Comparison of ENCODE assay signal across 8 cellular contexts in the genomic region with DNA sequence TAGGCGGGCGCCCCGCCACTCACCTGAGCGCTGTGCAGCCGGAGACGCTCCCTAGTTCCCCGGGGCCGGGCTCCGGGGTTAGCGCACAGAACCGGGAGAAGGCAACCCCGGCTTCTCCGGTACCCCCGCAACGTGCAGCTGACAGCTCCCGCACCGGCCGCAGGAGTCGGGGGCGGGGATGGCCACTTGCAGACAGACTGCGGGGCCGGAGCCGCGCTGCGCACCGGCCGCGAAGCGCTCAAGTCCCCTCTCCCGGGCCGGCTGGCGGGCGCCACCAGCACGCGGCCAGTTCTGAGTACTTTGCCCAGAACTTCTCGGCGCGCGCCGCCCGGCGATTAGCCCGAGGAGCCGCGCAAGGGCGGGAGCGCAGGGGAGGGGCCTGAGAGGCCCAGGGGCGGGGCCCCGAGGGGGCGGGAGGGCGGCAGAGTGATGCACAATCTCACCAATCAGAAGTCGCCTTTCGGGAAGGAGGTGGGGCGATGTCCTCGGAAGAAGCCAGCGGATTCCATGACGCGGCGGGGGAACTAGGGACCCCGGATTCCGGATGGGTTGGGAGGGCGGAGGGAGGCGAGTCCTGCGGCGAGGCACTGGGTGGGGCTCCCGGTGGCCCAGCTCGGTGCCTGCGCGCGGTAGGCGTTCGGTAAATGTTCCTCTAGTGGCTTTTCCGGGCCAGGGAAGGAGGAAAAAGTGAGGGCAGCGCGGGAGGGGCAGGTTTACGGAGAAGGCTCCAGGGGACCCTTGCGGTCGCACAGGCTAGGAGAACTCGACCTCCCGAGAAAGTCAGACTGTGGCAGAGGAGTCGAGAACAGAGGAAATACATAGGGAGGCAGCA. TPM values are rescaled to one million over a fixed set of nuclear protein-coding genes. Genes with fewer than 3 reads are reported as not detected.
DNase-seq lines count a peak whose midpoint lies in the region; ATAC-seq, FAIRE-seq and TF ChIP-seq lines count a peak whose summit lies in the region.

A gene with protein sequence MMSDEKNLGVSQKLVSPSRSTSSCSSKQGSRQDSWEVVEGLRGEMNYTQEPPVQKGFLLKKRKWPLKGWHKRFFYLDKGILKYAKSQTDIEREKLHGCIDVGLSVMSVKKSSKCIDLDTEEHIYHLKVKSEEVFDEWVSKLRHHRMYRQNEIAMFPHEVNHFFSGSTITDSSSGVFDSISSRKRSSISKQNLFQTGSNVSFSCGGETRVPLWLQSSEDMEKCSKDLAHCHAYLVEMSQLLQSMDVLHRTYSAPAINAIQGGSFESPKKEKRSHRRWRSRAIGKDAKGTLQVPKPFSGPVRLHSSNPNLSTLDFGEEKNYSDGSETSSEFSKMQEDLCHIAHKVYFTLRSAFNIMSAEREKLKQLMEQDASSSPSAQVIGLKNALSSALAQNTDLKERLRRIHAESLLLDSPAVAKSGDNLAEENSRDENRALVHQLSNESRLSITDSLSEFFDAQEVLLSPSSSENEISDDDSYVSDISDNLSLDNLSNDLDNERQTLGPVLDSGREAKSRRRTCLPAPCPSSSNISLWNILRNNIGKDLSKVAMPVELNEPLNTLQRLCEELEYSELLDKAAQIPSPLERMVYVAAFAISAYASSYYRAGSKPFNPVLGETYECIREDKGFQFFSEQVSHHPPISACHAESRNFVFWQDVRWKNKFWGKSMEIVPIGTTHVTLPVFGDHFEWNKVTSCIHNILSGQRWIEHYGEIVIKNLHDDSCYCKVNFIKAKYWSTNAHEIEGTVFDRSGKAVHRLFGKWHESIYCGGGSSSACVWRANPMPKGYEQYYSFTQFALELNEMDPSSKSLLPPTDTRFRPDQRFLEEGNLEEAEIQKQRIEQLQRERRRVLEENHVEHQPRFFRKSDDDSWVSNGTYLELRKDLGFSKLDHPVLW (minus strand): TSS at position 316 of the 832 bp plus-strand sequence. CDS start 87,706 bp downstream, outside the sequence.

- H3K36me3 Mint-ChIP-seq in activated CD4-positive, alpha-beta T cell treated with anti-CD3 and anti-CD28 coated beads, Interleukin-2, amount 10 ng/mL, durations not matched to agents 7 days and 5 days (ENCODE audit: low read depth) = peaks cover 27% of the 10 kb centered on the region

- in situ Hi-C loops in HepG2 (cut with HindIII; ENCODE audit: extremely low pct_ligation_motif_present, low pct_unique_long_range_greater_than_20kb) = loop anchor here (5.0 kb wide), 2 partner anchors 87 to 163 kb away; no protein-coding TSS in a partner anchor

- POLR2A ChIA-PET in BJ (lab: Charles Lee) (interaction anchor here (0.6 to 0.7 kb wide), 2 partner anchors 48 to 160 kb away, joined by 3 read pairs; no protein-coding TSS in a partner anchor), HepG2 (lab: Yijun Ruan, JAX) (interaction anchor here (0.8 to 2.9 kb wide), 10 partner anchors 9 to 160 kb away, joined by 3 to 16 read pairs (median 4); partner anchors contain the start of gene CYCS)
- POLR2A ChIA-PET in activated CD4-positive, alpha-beta T cell treated with anti-CD3 and anti-CD28 coated beads, Interleukin-2, amount 10 ng/mL, durations not matched to agents 7 days and 5 days (lab: Charles Lee) = interaction anchor here (0.9 to 1.6 kb wide), 3 partner anchors 68 to 102 kb away, joined by 4 to 9 read pairs (median 6); no protein-coding TSS in a partner anchor

- peak; percentile 71 for DNase-seq in BJ (ENCODE audit: low read depth)
- DNase-seq in GM19239 (ENCODE audit: insufficient read length, low spot score) = peak; percentile 45
- DNase-seq in NCI-H524 treated with DMSO at 0.1 percent for 48 hours (lab: John Stamatoyannopoulos, UW) = peak; percentile 38
- peak; percentile 94 for DNase-seq in activated CD4-positive, alpha-beta T cell treated with anti-CD3 and anti-CD28 coated beads, Interleukin-2, amount 10 ng/mL, durations not matched to agents 7 days and 5 days
- peak; percentile 97 for DNase-seq in dedifferentiated amniotic fluid mesenchymal stem cell (ENCODE audit: extremely low spot score)
- peak; percentile 91 for DNase-seq in HepG2 (ENCODE audit: low spot score)
- DNase-seq in stimulated activated CD4-positive, alpha-beta T cell treated with anti-CD3 and anti-CD28 coated beads, Interleukin-2, amount 100 ng/mL, for 48 hours = peak; percentile 92 to 96

- no TSS peak for BruUV-seq in HepG2 (replicated peaks; lab: Mats Ljungman, UMichigan)

- no peaks in the 10 kb centered on the region for H3K9me3 Mint-ChIP-seq in activated CD4-positive, alpha-beta T cell treated with anti-CD3 and anti-CD28 coated beads, Interleukin-2, amount 10 ng/mL, durations not matched to agents 7 days and 5 days

- H3K79me2 ChIP-seq in HepG2 (ENCODE audit: insufficient read depth, low read length) = peaks cover 42% of the 10 kb centered on the region

- peak within 1 kb of the TSS; percentile 92 for H3K4me3 Mint-ChIP-seq in activated CD4-positive, alpha-beta T cell treated with anti-CD3 and anti-CD28 coated beads, Interleukin-2, amount 10 ng/mL, durations not matched to agents 7 days and 5 days

- intact Hi-C loops in HepG2 (cut with micrococcal nuclease; ENCODE audit: unreplicated experiment) = loop anchor here (1.0 to 2.0 kb wide), 4 partner anchors 45 to 160 kb away; no protein-coding TSS in a partner anchor

- no peaks in the 10 kb centered on the region for H3K9me3 ChIP-seq in HepG2 (ENCODE audit: low read length)

- FAIRE-seq in GM19239 (lab: Jason Lieb, UNC) (peak; percentile 84), HepG2 (lab: Jason Lieb, UNC) (peak; percentile 72)

- ATAC-seq in HG03442 (IDR thresholded peaks at IDR 0.05; ENCODE audit: unreplicated experiment) (peak; percentile 78), HepG2 (peak; percentile 84)

- TF ChIP-seq RAD21 in HepG2 (CRISPR knock-in tag; IDR thresholded peaks at IDR 0.05) = no peak; the same call in 1 of the 2 replicates

- peak within 1 kb of the TSS; percentile 93 for H3K27ac Mint-ChIP-seq in activated CD4-positive, alpha-beta T cell treated with anti-CD3 and anti-CD28 coated beads, Interleukin-2, amount 10 ng/mL, durations not matched to agents 7 days and 5 days

- TF ChIP-seq CTCF in BJ (IDR thresholded peaks at IDR 0.05; ENCODE audit: insufficient read depth, low read depth, low read length) (no peak), HepG2 (CRISPR knock-in tag; IDR thresholded peaks at IDR 0.05) (peak; percentile 46)

- no peaks in the 10 kb centered on the region for H3K36me3 ChIP-seq in BJ (ENCODE audit: control insufficient read depth, insufficient read depth, low read length)
- H3K36me3 ChIP-seq in HepG2 (replicated peaks in 1 of 2; ENCODE audit: control insufficient read depth in 1 of 2, insufficient read depth in 2 of 2, low read length in 2 of 2) = no peaks in the 10 kb centered on the region

- TF ChIP-seq EP300 in HepG2 (IDR thresholded peaks at IDR 0.05; ENCODE audit: low read depth in 2 of 2, low read length in 2 of 2) = no peak
- TF ChIP-seq EP300 in HepG2 (CRISPR knock-in tag; IDR thresholded peaks at IDR 0.05; ENCODE audit: borderline replicate concordance) = no peak

- peaks cover 8% of the 10 kb centered on the region for H3K27me3 Mint-ChIP-seq in activated CD4-positive, alpha-beta T cell treated with anti-CD3 and anti-CD28 coated beads, Interleukin-2, amount 10 ng/mL, durations not matched to agents 7 days and 5 days

- H3K27me3 ChIP-seq in BJ (ENCODE audit: control insufficient read depth, insufficient read depth, low read length) = no peaks in the 10 kb centered on the region
- no peaks in the 10 kb centered on the region; a peak in 1 of 5 replicates for H3K27me3 ChIP-seq in HepG2 (ENCODE audit: control insufficient read depth in 1 of 2, insufficient read depth in 2 of 2, low read length in 2 of 2)

- H4K20me1 ChIP-seq in HepG2 (ENCODE audit: insufficient read depth, low read length) = no peaks in the 10 kb centered on the region

- CTCF ChIA-PET in BJ (lab: Yijun Ruan, JAX) = interaction anchor here (0.7 to 7.3 kb wide), 17 partner anchors 10 to 167 kb away, joined by 3 to 106 read pairs (median 5); no protein-coding TSS in a partner anchor
- CTCF ChIA-PET in activated CD4-positive, alpha-beta T cell treated with anti-CD3 and anti-CD28 coated beads, Interleukin-2, amount 10 ng/mL, durations not matched to agents 7 days and 5 days (lab: Charles Lee) = interaction anchor here (0.6 to 4.0 kb wide), 22 partner anchors 9 to 967 kb away, joined by 3 to 28 read pairs (median 5); no protein-coding TSS in a partner anchor
- CTCF ChIA-PET in HepG2 (lab: Yijun Ruan, JAX; ENCODE audit: low intra/inter-chr PET ratio, low total read pairs) = interaction anchor here (0.6 to 1.4 kb wide), 4 partner anchors 84 to 162 kb away, joined by 3 to 8 read pairs (median 4); no protein-coding TSS in a partner anchor

- peak within 1 kb of the TSS; percentile 94 for H3K27ac ChIP-seq in HepG2 (ENCODE audit: extremely low read length, insufficient read depth, low read length)

- peak within 1 kb of the TSS; percentile 83 for H2AFZ ChIP-seq in HepG2 (ENCODE audit: low read length)

- H3K4me1 Mint-ChIP-seq in activated CD4-positive, alpha-beta T cell treated with anti-CD3 and anti-CD28 coated beads, Interleukin-2, amount 10 ng/mL, durations not matched to agents 7 days and 5 days = peaks cover 62% of the 10 kb centered on the region

- H3K4me2 ChIP-seq in HepG2 (ENCODE audit: low read depth, low read length) = peak within 1 kb of the TSS; percentile 99

- H3K4me3 ChIP-seq in BJ (ENCODE audit: low read depth, low read length) (peak within 1 kb of the TSS; percentile 60), HepG2 (replicated peaks in 1 of 3; ENCODE audit: insufficient read depth in 1 of 3, low read depth in 2 of 3, low read length in 3 of 3) (peak within 1 kb of the TSS; percentile 78 to 89 (median 87))

- H3K9ac ChIP-seq in HepG2 (ENCODE audit: insufficient read depth, low read depth, low read length) = peak within 1 kb of the TSS; percentile 91

- WGBS in HepG2 (ENCODE audit: low lambda C conversion rate) = under 1% methylated on average over 35 of the region's 81 CpGs

- H3K4me1 ChIP-seq in HepG2 (ENCODE audit: insufficient read depth, low read length) = peaks cover 82% of the 10 kb centered on the region

- TF ChIP-seq POLR2A in HepG2 (IDR thresholded peaks at IDR 0.05; ENCODE audit: insufficient read depth in 1 of 2, low read depth in 2 of 2, low read length in 2 of 2) = peak; percentile 72 to 81

RNA-seq across cellular contexts. Expression of the gene that starts here (rescaled TPM):
- polyA plus RNA-seq in BJ (2011; rRNA removed) (26.5 and 27.1 TPM in 2 replicates), HepG2 (2011; rRNA removed) (8.8 and 9.7 TPM in 2 replicates)
- 22.8 and 23.2 TPM in 2 replicates for polyA minus RNA-seq in BJ (2011; rRNA and poly(A)+ RNA removed)
- total RNA-seq in activated CD4-positive, alpha-beta T cell treated with anti-CD3 and anti-CD28 coated beads, Interleukin-2, amount 10 ng/mL, durations not matched to agents 7 days and 5 days = 10 to 100 TPM; 77.5 to 77.9 TPM
- 26.4 and 28.9 TPM in 2 replicates for total RNA-seq in HepG2 (2016; rRNA removed; fragmentation: Illumina TruSeq; extraction: Trizol)
- 6.6 and 7.4 TPM in 2 replicates for total RNA-seq in HepG2 (2016; cell fraction: cytosol; rRNA removed; fragmentation: Illumina TruSeq; extraction: Trizol; ENCODE audit: low read depth)
- total RNA-seq in HepG2 (2016; cell fraction: insoluble cytoplasmic fraction; rRNA removed; fragmentation: Illumina TruSeq; extraction: Trizol) = 22.4 and 26.0 TPM in 2 replicates
- total RNA-seq in HepG2 (2016; cell fraction: membrane; rRNA removed; fragmentation: Illumina TruSeq; extraction: Trizol) = 11.1 and 11.2 TPM in 2 replicates
- 39.7 and 41.7 TPM in 2 replicates for total RNA-seq in HepG2 (2016; cell fraction: nucleus; rRNA removed; fragmentation: Illumina TruSeq; extraction: Trizol)
- polyA plus RNA-seq in HepG2 (2011; cell fraction: cytosol; rRNA removed) = 3.7 and 4.4 TPM in 2 replicates
- 22.4 and 23.2 TPM in 2 replicates for polyA plus RNA-seq in HepG2 (2011; cell fraction: nucleus; rRNA removed)
- 7.1 and 8.1 TPM in 2 replicates for polyA plus RNA-seq in HepG2 (2012)
- 1.5 and 1.8 TPM in 2 replicates for polyA plus RNA-seq in HepG2 (2016; cell fraction: cytosol; fragmentation: Illumina TruSeq; extraction: Trizol; ENCODE audit: low read depth)
- polyA plus RNA-seq in HepG2 (2016; cell fraction: insoluble cytoplasmic fraction; fragmentation: Illumina TruSeq; extraction: Trizol; ENCODE audit: low read depth) = 16.7 and 19.5 TPM in 2 replicates
- 4.2 and 4.7 TPM in 2 replicates for polyA plus RNA-seq in HepG2 (2016; cell fraction: membrane; fragmentation: Illumina TruSeq; extraction: Trizol; ENCODE audit: low read depth)
- 65.6 and 72.4 TPM in 2 replicates for polyA plus RNA-seq in HepG2 (2016; cell fraction: nucleus; fragmentation: Illumina TruSeq; extraction: Trizol; ENCODE audit: insufficient read depth, low read depth)
- 15.3 and 17.6 TPM in 2 replicates for polyA minus RNA-seq in HepG2 (2011; rRNA and poly(A)+ RNA removed; ENCODE audit: low replicate concordance)
- 8.8 and 11.6 TPM in 2 replicates for polyA minus RNA-seq in HepG2 (2011; cell fraction: cytosol; rRNA and poly(A)+ RNA removed)
- polyA minus RNA-seq in HepG2 (2011; cell fraction: nucleus; rRNA and poly(A)+ RNA removed) = 43.5 and 49.5 TPM in 2 replicates

Comparison
In these comparisons a context has a peak if more than half of its experiments do, and no peak if none do; other contexts are left out.
1. Peak in every context shown above with its lines: DNase-seq, ATAC-seq, H3K4me3 ChIP-seq and H3K27ac ChIP-seq.
2. DNase-seq: peak in every context shown above with its lines; median percentile 97 in dedifferentiated amniotic fluid mesenchymal stem cell; 94 in activated CD4-positive, alpha-beta T cell treated with anti-CD3 and anti-CD28 coated beads, Interleukin-2, amount 10 ng/mL, durations not matched to agents 7 days and 5 days; 94 in stimulated activated CD4-positive, alpha-beta T cell treated with anti-CD3 and anti-CD28 coated beads, Interleukin-2, amount 100 ng/mL, for 48 hours; 91 in HepG2; 71 in BJ; 45 in GM19239; 38 in NCI-H524 treated with DMSO at 0.1 percent for 48 hours.